ENCODE assay signal across 33 cellular contexts in genomic region chr3:141815667-141816066, GRCh38. TPM values are rescaled to one million over a fixed set of nuclear protein-coding genes. Genes with fewer than 3 reads are reported as not detected.
"Had no signal": no experiment of that assay in that cellular context is flagged by ENCODE, and none has a peak within 500 bp of the region (broad histone marks: within the 10 kb centered on the region; RNA-seq: fewer than 3 reads in every experiment).

No MANE protein-coding gene starts in this region.

- H3K9me3 ChIP-seq: adrenal gland, body of pancreas had no signal

- H3K27ac ChIP-seq: adrenal gland, body of pancreas, brain microvascular endothelial cell, breast epithelium, VCaP had no signal

- H3K36me3 ChIP-seq: adrenal gland, brain microvascular endothelial cell, breast epithelium had no signal

- DNase-seq: activated B cell treated with CpG ODN at 0.5 μM for 24 hours; activated CD4-positive, alpha-beta memory T cell treated with anti-CD3 and anti-CD28 coated beads for 36 hours; activated CD4-positive, alpha-beta T cell treated with anti-CD3 and anti-CD28 coated beads for 4 hours; activated CD4-positive, alpha-beta T cell treated with anti-CD3 and anti-CD28 coated beads, Interleukin-2, amount 10 ng/mL, durations not matched to agents 24 days and 14 days; activated CD4-positive, alpha-beta T cell treated with anti-CD3 and anti-CD28 coated beads, Interleukin-2, amount 50 U/mL, for 1 hour; activated CD4-positive, alpha-beta T cell treated with anti-CD3 and anti-CD28 coated beads, Interleukin-2, amount 50 U/mL, for 4 hours; activated CD4-positive, CD25-positive, alpha-beta regulatory T cell treated with anti-CD3 and anti-CD28 coated beads, Interleukin-2, amount 50 U/mL, for 72 hours; activated CD8-positive, alpha-beta memory T cell treated with anti-CD3 and anti-CD28 coated beads, Interleukin-2, amount 50 U/mL, for 4 hours; activated CD8-positive, alpha-beta T cell treated with anti-CD3 and anti-CD28 coated beads for 36 hours; activated effector memory CD4-positive, alpha-beta T cell treated with anti-CD3 and anti-CD28 coated beads, Interleukin-2, amount 50 U/mL, for 16 hours; activated gamma-delta T cell treated with Interleukin-2 at 50 U/mL for 16 hours; activated naive CD4-positive, alpha-beta T cell; activated naive CD4-positive, alpha-beta T cell treated with anti-CD3 and anti-CD28 coated beads for 36 hours; activated naive CD4-positive, alpha-beta T cell treated with anti-CD3 and anti-CD28 coated beads, Interleukin-2, amount 50 U/mL, for 16 hours; activated naive CD8-positive, alpha-beta T cell treated with anti-CD3 and anti-CD28 coated beads for 36 hours; activated T-cell treated with anti-CD3 and anti-CD28 coated beads for 4 hours; activated T-cell treated with anti-CD3 and anti-CD28 coated beads, Interleukin-2, amount 50 U/mL, for 1 hour; activated T-cell treated with anti-CD3 and anti-CD28 coated beads, Interleukin-2, amount 50 U/mL, for 4 hours; activated T-cell treated with anti-CD3 and anti-CD28 coated beads, Interleukin-2, amount 50 U/mL, for 72 hours; adrenal gland; amniotic stem cell; aorta; body of pancreas; brain microvascular endothelial cell; central memory CD4-positive, alpha-beta T cell; T-helper 9 cell had no signal

- H3K27me3 ChIP-seq: adrenal gland, body of pancreas, brain microvascular endothelial cell, breast epithelium had no signal

- ATAC-seq: activated CD8-positive, alpha-beta T cell treated with anti-CD3 and anti-CD28 coated beads for 36 hours; activated naive CD4-positive, alpha-beta T cell treated with anti-CD3 and anti-CD28 coated beads, Interleukin-2, amount 50 U/mL, for 72 hours; activated T-cell treated with anti-CD3 and anti-CD28 coated beads, Interleukin-2, amount 50 U/mL, for 4 hours; activated T-cell treated with anti-CD3 and anti-CD28 coated beads, Interleukin-2, amount 50 U/mL, for 72 hours; activated T-helper 17 cell treated with anti-CD3 and anti-CD28 coated beads, Interleukin-2, amount 50 U/mL, for 72 hours; body of pancreas had no signal

- H3K4me1 ChIP-seq: adrenal gland, body of pancreas, breast epithelium had no signal

- FAIRE-seq: astrocyte, TTC549 had no signal

- H3K4me3 ChIP-seq: adrenal gland, body of pancreas, breast epithelium had no signal

RNA-seq across cellular contexts. Expression of gene GRK7, which starts 52.5 kb away (rescaled TPM):
- total RNA-seq: activated B cell treated with CpG ODN at 0.5 μM for 24 hours; activated CD4-positive, alpha-beta memory T cell treated with anti-CD3 and anti-CD28 coated beads for 36 hours; activated CD4-positive, alpha-beta T cell treated with anti-CD3 and anti-CD28 coated beads, Interleukin-2, amount 10 ng/mL, durations not matched to agents 24 days and 14 days; activated naive CD4-positive, alpha-beta T cell treated with anti-CD3 and anti-CD28 coated beads for 36 hours; activated naive CD4-positive, alpha-beta T cell treated with anti-CD3 and anti-CD28 coated beads, Interleukin-2, amount 50 U/mL, for 72 hours; activated naive CD8-positive, alpha-beta T cell treated with anti-CD3 and anti-CD28 coated beads for 36 hours; activated T-cell treated with anti-CD3 and anti-CD28 coated beads, Interleukin-2, amount 50 U/mL, for 4 hours; activated T-cell treated with anti-CD3 and anti-CD28 coated beads, Interleukin-2, amount 50 U/mL, for 72 hours; activated T-helper 1 cell treated with anti-CD3 and anti-CD28 coated beads, Interleukin-12 subunit alpha, Interleukin-12 subunit beta, Interleukin-2, Interleukin-4 antibody, amounts not matched to agents 30 ng/mL and 10 ng/mL and 1 ng/mL, durations not matched to agents 14 hours and 24 hours and 36 hours; astrocyte; body of pancreas had no signal
- polyA plus RNA-seq: aorta had no signal
